ENCODE assay signal across 2 cellular contexts in the genomic region with DNA sequence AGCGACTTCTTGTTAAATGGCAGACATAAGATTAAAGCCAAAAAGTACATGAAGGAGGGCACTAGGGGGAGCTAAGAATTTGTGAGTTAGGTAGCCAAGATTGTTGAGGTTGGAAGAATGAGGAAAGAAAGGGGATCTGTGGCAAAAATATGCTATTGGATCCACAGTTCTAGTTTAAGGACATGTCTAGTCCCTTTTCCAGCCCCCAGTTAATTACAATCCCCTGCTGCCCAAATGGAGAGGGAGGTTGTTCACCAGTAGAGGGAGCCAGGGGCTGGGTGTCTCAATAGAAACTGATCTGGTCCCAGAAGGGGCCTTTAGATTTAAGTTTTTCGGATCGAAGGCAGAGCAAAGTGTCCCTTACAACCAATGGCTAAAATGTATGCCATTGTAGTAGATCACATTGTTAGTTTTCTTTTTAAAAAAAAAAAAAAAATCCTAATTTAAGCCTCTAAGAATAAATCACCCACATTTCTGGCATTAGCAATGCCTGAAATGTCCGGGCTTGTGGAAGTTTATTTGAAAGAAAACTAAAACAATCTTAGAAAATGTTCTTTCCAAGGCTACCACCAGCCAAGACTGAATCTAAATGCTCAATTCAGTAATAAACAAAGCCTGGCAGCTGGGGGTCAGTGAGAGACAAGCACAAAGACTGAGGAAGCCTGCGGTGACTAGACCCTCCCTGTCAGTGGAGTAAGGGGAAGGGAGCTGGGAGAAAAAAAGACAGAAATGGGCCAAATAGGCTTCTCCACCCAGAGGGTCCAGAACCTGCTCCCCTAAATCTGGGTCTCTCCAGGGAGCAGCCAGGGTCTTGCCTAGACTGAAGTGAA.
TF ChIP-seq lines count a peak whose summit lies in the region.

No MANE protein-coding gene starts in this region.

TF ChIP-seq in HEK293T, 16 proteins besides CTCF, POLR2A, EP300 and RAD21 (continued from another document):
- TF ChIP-seq CTBP1 (IDR thresholded peaks at IDR 0.05; ENCODE audit: borderline replicate concordance), result no peak
- no peak for TF ChIP-seq FOXM1 (IDR thresholded peaks at IDR 0.05; ENCODE audit: borderline replicate concordance)
- no peak for TF ChIP-seq NFRKB (IDR thresholded peaks at IDR 0.05)
- no peak for TF ChIP-seq ZNF384 (IDR thresholded peaks at IDR 0.05)
TF ChIP-seq in HEK293T: peak in this region for 0.

TF ChIP-seq in GM12878, 131 proteins besides CTCF, POLR2A, EP300 and RAD21 (continued from another document):
- TF ChIP-seq, protein P1, sequence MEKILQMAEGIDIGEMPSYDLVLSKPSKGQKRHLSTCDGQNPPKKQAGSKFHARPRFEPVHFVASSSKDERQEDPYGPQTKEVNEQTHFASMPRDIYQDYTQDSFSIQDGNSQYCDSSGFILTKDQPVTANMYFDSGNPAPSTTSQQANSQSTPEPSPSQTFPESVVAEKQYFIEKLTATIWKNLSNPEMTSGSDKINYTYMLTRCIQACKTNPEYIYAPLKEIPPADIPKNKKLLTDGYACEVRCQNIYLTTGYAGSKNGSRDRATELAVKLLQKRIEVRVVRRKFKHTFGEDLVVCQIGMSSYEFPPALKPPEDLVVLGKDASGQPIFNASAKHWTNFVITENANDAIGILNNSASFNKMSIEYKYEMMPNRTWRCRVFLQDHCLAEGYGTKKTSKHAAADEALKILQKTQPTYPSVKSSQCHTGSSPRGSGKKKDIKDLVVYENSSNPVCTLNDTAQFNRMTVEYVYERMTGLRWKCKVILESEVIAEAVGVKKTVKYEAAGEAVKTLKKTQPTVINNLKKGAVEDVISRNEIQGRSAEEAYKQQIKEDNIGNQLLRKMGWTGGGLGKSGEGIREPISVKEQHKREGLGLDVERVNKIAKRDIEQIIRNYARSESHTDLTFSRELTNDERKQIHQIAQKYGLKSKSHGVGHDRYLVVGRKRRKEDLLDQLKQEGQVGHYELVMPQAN (conservative IDR thresholded peaks at IDR 0.05), result no peak
- TF ChIP-seq MYB (IDR thresholded peaks at IDR 0.05; ENCODE audit: borderline replicate concordance, low read depth, low read length), result no peak
- no peak for TF ChIP-seq LARP7 (IDR thresholded peaks at IDR 0.05)
- TF ChIP-seq, protein P2, sequence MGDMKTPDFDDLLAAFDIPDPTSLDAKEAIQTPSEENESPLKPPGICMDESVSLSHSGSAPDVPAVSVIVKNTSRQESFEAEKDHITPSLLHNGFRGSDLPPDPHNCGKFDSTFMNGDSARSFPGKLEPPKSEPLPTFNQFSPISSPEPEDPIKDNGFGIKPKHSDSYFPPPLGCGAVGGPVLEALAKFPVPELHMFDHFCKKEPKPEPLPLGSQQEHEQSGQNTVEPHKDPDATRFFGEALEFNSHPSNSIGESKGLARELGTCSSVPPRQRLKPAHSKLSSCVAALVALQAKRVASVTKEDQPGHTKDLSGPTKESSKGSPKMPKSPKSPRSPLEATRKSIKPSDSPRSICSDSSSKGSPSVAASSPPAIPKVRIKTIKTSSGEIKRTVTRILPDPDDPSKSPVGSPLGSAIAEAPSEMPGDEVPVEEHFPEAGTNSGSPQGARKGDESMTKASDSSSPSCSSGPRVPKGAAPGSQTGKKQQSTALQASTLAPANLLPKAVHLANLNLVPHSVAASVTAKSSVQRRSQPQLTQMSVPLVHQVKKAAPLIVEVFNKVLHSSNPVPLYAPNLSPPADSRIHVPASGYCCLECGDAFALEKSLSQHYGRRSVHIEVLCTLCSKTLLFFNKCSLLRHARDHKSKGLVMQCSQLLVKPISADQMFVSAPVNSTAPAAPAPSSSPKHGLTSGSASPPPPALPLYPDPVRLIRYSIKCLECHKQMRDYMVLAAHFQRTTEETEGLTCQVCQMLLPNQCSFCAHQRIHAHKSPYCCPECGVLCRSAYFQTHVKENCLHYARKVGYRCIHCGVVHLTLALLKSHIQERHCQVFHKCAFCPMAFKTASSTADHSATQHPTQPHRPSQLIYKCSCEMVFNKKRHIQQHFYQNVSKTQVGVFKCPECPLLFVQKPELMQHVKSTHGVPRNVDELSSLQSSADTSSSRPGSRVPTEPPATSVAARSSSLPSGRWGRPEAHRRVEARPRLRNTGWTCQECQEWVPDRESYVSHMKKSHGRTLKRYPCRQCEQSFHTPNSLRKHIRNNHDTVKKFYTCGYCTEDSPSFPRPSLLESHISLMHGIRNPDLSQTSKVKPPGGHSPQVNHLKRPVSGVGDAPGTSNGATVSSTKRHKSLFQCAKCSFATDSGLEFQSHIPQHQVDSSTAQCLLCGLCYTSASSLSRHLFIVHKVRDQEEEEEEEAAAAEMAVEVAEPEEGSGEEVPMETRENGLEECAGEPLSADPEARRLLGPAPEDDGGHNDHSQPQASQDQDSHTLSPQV (IDR thresholded peaks at IDR 0.05), result no peak
- TF ChIP-seq TCF3 (IDR thresholded peaks at IDR 0.05; ENCODE audit: borderline replicate concordance, insufficient read depth, low read depth, low read length), result no peak
- TF ChIP-seq, protein P3, sequence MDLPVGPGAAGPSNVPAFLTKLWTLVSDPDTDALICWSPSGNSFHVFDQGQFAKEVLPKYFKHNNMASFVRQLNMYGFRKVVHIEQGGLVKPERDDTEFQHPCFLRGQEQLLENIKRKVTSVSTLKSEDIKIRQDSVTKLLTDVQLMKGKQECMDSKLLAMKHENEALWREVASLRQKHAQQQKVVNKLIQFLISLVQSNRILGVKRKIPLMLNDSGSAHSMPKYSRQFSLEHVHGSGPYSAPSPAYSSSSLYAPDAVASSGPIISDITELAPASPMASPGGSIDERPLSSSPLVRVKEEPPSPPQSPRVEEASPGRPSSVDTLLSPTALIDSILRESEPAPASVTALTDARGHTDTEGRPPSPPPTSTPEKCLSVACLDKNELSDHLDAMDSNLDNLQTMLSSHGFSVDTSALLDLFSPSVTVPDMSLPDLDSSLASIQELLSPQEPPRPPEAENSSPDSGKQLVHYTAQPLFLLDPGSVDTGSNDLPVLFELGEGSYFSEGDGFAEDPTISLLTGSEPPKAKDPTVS (IDR thresholded peaks at IDR 0.05; ENCODE audit: low read depth, low read length), result no peak
- TF ChIP-seq, protein P4, sequence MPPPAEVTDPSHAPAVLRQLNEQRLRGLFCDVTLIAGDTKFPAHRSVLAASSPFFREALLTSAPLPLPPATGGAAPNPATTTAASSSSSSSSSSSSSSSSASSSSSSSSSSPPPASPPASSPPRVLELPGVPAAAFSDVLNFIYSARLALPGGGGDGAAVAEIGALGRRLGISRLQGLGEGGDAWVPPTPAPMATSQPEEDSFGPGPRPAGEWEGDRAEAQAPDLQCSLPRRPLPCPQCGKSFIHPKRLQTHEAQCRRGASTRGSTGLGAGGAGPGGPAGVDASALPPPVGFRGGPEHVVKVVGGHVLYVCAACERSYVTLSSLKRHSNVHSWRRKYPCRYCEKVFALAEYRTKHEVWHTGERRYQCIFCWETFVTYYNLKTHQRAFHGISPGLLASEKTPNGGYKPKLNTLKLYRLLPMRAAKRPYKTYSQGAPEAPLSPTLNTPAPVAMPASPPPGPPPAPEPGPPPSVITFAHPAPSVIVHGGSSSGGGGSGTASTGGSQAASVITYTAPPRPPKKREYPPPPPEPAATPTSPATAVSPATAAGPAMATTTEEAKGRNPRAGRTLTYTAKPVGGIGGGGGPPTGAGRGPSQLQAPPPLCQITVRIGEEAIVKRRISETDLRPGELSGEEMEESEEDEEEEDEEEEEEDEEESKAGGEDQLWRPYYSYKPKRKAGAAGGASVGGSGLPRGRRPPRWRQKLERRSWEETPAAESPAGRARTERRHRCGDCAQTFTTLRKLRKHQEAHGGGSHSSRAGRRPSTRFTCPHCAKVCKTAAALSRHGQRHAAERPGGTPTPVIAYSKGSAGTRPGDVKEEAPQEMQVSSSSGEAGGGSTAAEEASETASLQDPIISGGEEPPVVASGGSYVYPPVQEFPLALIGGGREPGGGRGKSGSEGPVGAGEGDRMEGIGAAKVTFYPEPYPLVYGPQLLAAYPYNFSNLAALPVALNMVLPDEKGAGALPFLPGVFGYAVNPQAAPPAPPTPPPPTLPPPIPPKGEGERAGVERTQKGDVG (CRISPR knock-in tag; IDR thresholded peaks at IDR 0.05), result no peak
- TF ChIP-seq, protein P5, sequence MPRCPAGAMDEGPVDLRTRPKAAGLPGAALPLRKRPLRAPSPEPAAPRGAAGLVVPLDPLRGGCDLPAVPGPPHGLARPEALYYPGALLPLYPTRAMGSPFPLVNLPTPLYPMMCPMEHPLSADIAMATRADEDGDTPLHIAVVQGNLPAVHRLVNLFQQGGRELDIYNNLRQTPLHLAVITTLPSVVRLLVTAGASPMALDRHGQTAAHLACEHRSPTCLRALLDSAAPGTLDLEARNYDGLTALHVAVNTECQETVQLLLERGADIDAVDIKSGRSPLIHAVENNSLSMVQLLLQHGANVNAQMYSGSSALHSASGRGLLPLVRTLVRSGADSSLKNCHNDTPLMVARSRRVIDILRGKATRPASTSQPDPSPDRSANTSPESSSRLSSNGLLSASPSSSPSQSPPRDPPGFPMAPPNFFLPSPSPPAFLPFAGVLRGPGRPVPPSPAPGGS (IDR thresholded peaks at IDR 0.05; ENCODE audit: borderline replicate concordance, insufficient read depth, low read depth, low read length, poor library complexity, severe bottlenecking), result no peak
- no peak for TF ChIP-seq DPF2 (IDR thresholded peaks at IDR 0.05)
- no peak for TF ChIP-seq MTA2 (IDR thresholded peaks at IDR 0.05; ENCODE audit: low read depth)
TF ChIP-seq in GM12878: peak in this region for 0.
